ENCODE assay signal across 13 cellular contexts in the genomic region with DNA sequence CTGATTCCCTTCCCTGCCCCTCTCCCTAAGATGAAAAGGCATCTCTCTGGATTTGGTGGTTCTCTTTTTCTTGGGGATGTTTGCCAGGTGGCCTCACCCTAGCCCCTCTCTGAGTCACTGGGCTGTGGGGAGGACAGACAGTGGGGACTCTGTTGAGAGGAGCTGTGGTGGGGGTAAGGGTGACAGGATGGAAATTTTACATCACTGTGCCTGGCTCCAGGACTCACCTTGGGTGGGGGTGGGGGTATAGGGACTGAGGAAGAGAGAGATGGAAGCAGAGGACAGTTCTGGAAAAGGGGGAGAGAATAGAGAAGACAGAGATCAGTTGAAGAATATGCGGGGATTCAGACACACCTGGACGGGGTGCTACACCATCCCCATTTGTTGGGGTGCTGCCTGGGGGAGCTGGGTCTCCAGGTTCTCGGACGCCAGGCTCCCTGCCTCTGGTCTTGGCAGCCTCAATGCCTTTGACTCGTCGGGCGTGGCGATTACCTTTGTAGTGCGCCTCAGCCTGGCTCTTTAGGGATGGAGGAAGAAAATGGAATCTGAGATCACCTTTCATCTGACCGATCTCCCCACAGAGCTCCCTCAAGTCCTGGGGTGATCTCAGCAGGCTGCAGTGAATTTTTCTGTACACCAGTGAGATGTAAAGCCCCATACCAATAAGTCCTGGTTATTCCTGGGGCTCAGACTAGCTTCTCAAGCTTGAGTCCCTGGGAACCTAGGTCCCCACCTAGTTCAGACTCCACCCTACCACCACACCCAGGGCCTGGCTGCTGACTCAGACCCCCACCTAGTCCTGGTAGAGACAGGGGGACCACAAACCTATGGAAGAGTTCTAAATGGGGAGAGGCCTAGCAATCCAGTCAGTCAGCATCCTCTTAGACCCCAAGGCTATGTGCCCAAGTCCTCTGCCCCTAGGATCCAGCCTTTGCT. TPM values are rescaled to one million over a fixed set of nuclear protein-coding genes. Genes with fewer than 3 reads are reported as not detected.
A peak's percentile ranks its signal among the peaks of the same experiment; 100 is the strongest.
DNase-seq lines count a peak whose midpoint lies in the region; ATAC-seq and TF ChIP-seq lines count a peak whose summit lies in the region.
"Had no signal": no experiment of that assay in that cellular context is flagged by ENCODE, and none has a peak within 500 bp of the region (broad histone marks: within the 10 kb centered on the region; RNA-seq: fewer than 3 reads in every experiment).

No MANE protein-coding gene starts in this region.

- H3K9me3 Mint-ChIP-seq in activated CD8-positive, alpha-beta T cell treated with anti-CD3 and anti-CD28 coated beads, Interleukin-2, amount 10 ng/mL, durations not matched to agents 7 days and 5 days (ENCODE audit: insufficient read depth): no peaks in the 10 kb centered on the region
- H3K9me3 Mint-ChIP-seq: central memory CD8-positive, alpha-beta T cell; type B pancreatic cell had no signal

- TF ChIP-seq POLR2A in upper lobe of left lung (IDR thresholded peaks at IDR 0.05) (no peak), GM18505 (IDR thresholded peaks at IDR 0.05; ENCODE audit: borderline replicate concordance, extremely low read depth, insufficient read depth, insufficient read length) (no peak)

- no peaks in the 10 kb centered on the region for H3K36me3 Mint-ChIP-seq in activated CD8-positive, alpha-beta T cell treated with anti-CD3 and anti-CD28 coated beads, Interleukin-2, amount 10 ng/mL, durations not matched to agents 7 days and 5 days (ENCODE audit: low read depth)

- H3K27ac Mint-ChIP-seq in activated CD8-positive, alpha-beta T cell treated with anti-CD3 and anti-CD28 coated beads, Interleukin-2, amount 10 ng/mL, durations not matched to agents 7 days and 5 days: peak overlapping the region; percentile 26

- H3K27me3 Mint-ChIP-seq in activated CD8-positive, alpha-beta T cell treated with anti-CD3 and anti-CD28 coated beads, Interleukin-2, amount 10 ng/mL, durations not matched to agents 7 days and 5 days (ENCODE audit: low read depth): no peaks in the 10 kb centered on the region
- H3K27me3 Mint-ChIP-seq: central memory CD8-positive, alpha-beta T cell had no signal

- H3K9me3 ChIP-seq in cardiac muscle cell (ENCODE audit: low read depth) (no peaks in the 10 kb centered on the region), left ventricle myocardium inferior (replicated peaks) (no peaks in the 10 kb centered on the region), upper lobe of left lung (no peaks in the 10 kb centered on the region)

- no peak for TF ChIP-seq EP300 in upper lobe of left lung (IDR thresholded peaks at IDR 0.05)

- WGBS in upper lobe of left lung, 2 donors: 94% methylated on average over 10 of the region's 10 CpGs

- peak overlapping the region; percentile 84 for H3K27ac ChIP-seq in cardiac muscle cell
- peak overlapping the region; percentile 89 for H3K27ac ChIP-seq in left ventricle myocardium inferior (replicated peaks)
- H3K27ac ChIP-seq in upper lobe of left lung: peak overlapping the region in 3 of 4 donors; percentile 13 to 56 (median 38)

- POLR2A ChIA-PET in activated CD8-positive, alpha-beta T cell treated with anti-CD3 and anti-CD28 coated beads, Interleukin-2, amount 10 ng/mL, durations not matched to agents 7 days and 5 days (lab: Charles Lee): no interaction called here

- H3K36me3 ChIP-seq in cardiac muscle cell (no peaks in the 10 kb centered on the region), left ventricle myocardium inferior (no peaks in the 10 kb centered on the region), upper lobe of left lung (peaks cover 0 to 13% (median 0%) of the 10 kb centered on the region in 4 donors)

- ATAC-seq in activated CD8-positive, alpha-beta T cell treated with anti-CD3 and anti-CD28 coated beads, Interleukin-2, amount 10 ng/mL, durations not matched to agents 7 days and 5 days: no peak
- no peak for ATAC-seq in upper lobe of left lung (ENCODE audit: low FRiP score in 2 of 2)
- ATAC-seq in GM18505 (IDR thresholded peaks at IDR 0.05; ENCODE audit: unreplicated experiment): no peak

- H3K4me3 ChIP-seq in cardiac muscle cell: no peak overlapping the region
- no peak overlapping the region for H3K4me3 ChIP-seq in left ventricle myocardium inferior
- H3K4me3 ChIP-seq in upper lobe of left lung: no peak overlapping the region

- H3K4me1 ChIP-seq in cardiac muscle cell (ENCODE audit: low read depth) (peaks cover 44% of the 10 kb centered on the region), left ventricle myocardium inferior (peaks cover 93% of the 10 kb centered on the region), upper lobe of left lung (peaks cover 24 to 58% (median 48%) of the 10 kb centered on the region in 4 donors)

- TF ChIP-seq CTCF in cardiac muscle cell (IDR thresholded peaks at IDR 0.05; ENCODE audit: low read depth, low read length) (no peak), left ventricle myocardium inferior (IDR thresholded peaks at IDR 0.05; ENCODE audit: borderline replicate concordance) (no peak), upper lobe of left lung (IDR thresholded peaks at IDR 0.05) (no peak)

- intact Hi-C loops in cardiac septum (cut with DNase I) (no loop called here), left ventricle myocardium inferior (cut with micrococcal nuclease) (no loop called here)

- no peak overlapping the region for H3K4me3 Mint-ChIP-seq in activated CD8-positive, alpha-beta T cell treated with anti-CD3 and anti-CD28 coated beads, Interleukin-2, amount 10 ng/mL, durations not matched to agents 7 days and 5 days
- H3K4me3 Mint-ChIP-seq: central memory CD8-positive, alpha-beta T cell had no signal

- H3K27me3 ChIP-seq in cardiac muscle cell: no peaks in the 10 kb centered on the region
- H3K27me3 ChIP-seq in left ventricle myocardium inferior (ENCODE audit: low read depth): no peaks in the 10 kb centered on the region
- H3K27me3 ChIP-seq in upper lobe of left lung: no peaks in the 10 kb centered on the region

- DNase-seq in cardiac muscle cell (ENCODE audit: low read depth in 1 of 2, low spot score in 1 of 2) (no peak), cardiac septum (ENCODE audit: low spot score) (no peak), left ventricle myocardium inferior (no peak), upper lobe of left lung (no peak), dedifferentiated amniotic fluid mesenchymal stem cell (ENCODE audit: extremely low spot score) (no peak), islet precursor cell (no peak)
- DNase-seq in activated CD8-positive, alpha-beta T cell treated with anti-CD3 and anti-CD28 coated beads, Interleukin-2, amount 10 ng/mL, durations not matched to agents 7 days and 5 days: no peak
- DNase-seq: HCEC 1CT, NCI-H1436 treated with DMSO at 0.1 percent for 48 hours had no signal

- CTCF ChIA-PET in activated CD8-positive, alpha-beta T cell treated with anti-CD3 and anti-CD28 coated beads, Interleukin-2, amount 10 ng/mL, durations not matched to agents 7 days and 5 days (lab: Charles Lee): interaction anchor here (1.1 kb wide), 1 partner anchor 79 kb away, joined by 4 read pairs; no protein-coding TSS in a partner anchor

- peaks cover 31% of the 10 kb centered on the region for H3K4me1 Mint-ChIP-seq in activated CD8-positive, alpha-beta T cell treated with anti-CD3 and anti-CD28 coated beads, Interleukin-2, amount 10 ng/mL, durations not matched to agents 7 days and 5 days (ENCODE audit: low read depth)

RNA-seq across cellular contexts. Expression of a gene that starts 9.6 kb away (rescaled TPM):
- total RNA-seq in cardiac muscle cell (0.09 TPM in 1 of 2 replicates, not detected in the other), cardiac septum (0.22 TPM), left ventricle myocardium inferior (not detected), upper lobe of left lung (1 to 10 TPM in 3 of 6 donors, under 1 TPM in 1, not detected in 2; 0.39 to 2.1 (median 1.1) TPM)
- polyA plus RNA-seq in cardiac muscle cell: not detected in 2 replicates
- under 1 TPM; 0.32 to 0.57 TPM for total RNA-seq in activated CD8-positive, alpha-beta T cell treated with anti-CD3 and anti-CD28 coated beads, Interleukin-2, amount 10 ng/mL, durations not matched to agents 7 days and 5 days
- total RNA-seq: fibroblast of lung had no signal

RNA-seq across cellular contexts. Expression of a gene that starts 10.6 kb away (rescaled TPM):
- total RNA-seq in cardiac muscle cell (13.0 and 20.0 TPM in 2 replicates), cardiac septum (4.8 TPM), left ventricle myocardium inferior (7.1 TPM), upper lobe of left lung (10 to 100 TPM; 18.5 to 43.8 (median 23.0) TPM)
- polyA plus RNA-seq in cardiac muscle cell: 13.4 and 16.0 TPM in 2 replicates
- under 1 TPM; 0.55 to 0.74 TPM for total RNA-seq in activated CD8-positive, alpha-beta T cell treated with anti-CD3 and anti-CD28 coated beads, Interleukin-2, amount 10 ng/mL, durations not matched to agents 7 days and 5 days

RNA-seq across cellular contexts. Expression of a gene that starts 45.2 kb away (rescaled TPM):
- 45.9 and 55.8 TPM in 2 replicates for total RNA-seq in cardiac muscle cell
- polyA plus RNA-seq in cardiac muscle cell: 52.6 and 53.2 TPM in 2 replicates
- 48.2 TPM for total RNA-seq in cardiac septum
- 10 to 100 TPM; 65.0 to 69.1 TPM for total RNA-seq in activated CD8-positive, alpha-beta T cell treated with anti-CD3 and anti-CD28 coated beads, Interleukin-2, amount 10 ng/mL, durations not matched to agents 7 days and 5 days
- 55.3 TPM for total RNA-seq in left ventricle myocardium inferior
- 100 to 1,000 TPM in 2 of 6 donors, 10 to 100 TPM in 4; 48.3 to 146 (median 92.6) TPM for total RNA-seq in upper lobe of left lung

RNA-seq across cellular contexts. Expression of a gene that starts 49.0 kb away (rescaled TPM):
- total RNA-seq in cardiac muscle cell (131 and 152 TPM in 2 replicates), cardiac septum (106 TPM), left ventricle myocardium inferior (110 TPM), upper lobe of left lung (100 to 1,000 TPM in 3 of 6 donors, 10 to 100 TPM in 3; 55.5 to 132 (median 96.7) TPM)
- 213 and 233 TPM in 2 replicates for polyA plus RNA-seq in cardiac muscle cell
- 100 to 1,000 TPM; 105 to 112 TPM for total RNA-seq in activated CD8-positive, alpha-beta T cell treated with anti-CD3 and anti-CD28 coated beads, Interleukin-2, amount 10 ng/mL, durations not matched to agents 7 days and 5 days

Comparison
In these comparisons a context has a peak if more than half of its experiments do, and no peak if none do; other contexts are left out.
1. H3K27ac ChIP-seq: peak in every context shown above with its lines; median percentile 89 in left ventricle myocardium inferior; 84 in cardiac muscle cell; 38 in upper lobe of left lung.